In the genomic region with DNA sequence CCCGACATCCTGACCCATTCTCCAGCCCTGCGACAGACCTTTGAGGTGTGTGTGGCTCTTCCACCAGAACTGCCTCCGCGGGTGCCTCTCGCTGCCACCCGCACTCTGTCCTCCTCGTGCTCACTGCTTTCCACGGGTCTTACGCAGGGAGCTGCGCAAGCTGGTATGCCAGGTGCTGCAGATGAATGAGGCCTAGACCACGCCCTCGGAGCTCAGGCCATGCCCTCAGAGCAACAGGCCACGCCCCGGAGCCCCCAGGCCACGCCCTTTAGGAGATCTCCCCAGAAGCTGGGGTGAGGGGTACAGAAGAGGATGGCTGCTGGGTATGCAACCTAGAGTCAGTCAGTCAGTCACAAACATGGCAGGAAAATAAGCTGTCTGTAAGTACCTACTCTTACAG, we compare ENCODE assay signal across 1 cellular context.
TF ChIP-seq lines count a peak whose summit lies in the region.

No MANE protein-coding gene starts in this region.

TF ChIP-seq in GM23338, 12 proteins besides CTCF, POLR2A, EP300 and RAD21 (continued from another document):
- TF ChIP-seq, protein P1, sequence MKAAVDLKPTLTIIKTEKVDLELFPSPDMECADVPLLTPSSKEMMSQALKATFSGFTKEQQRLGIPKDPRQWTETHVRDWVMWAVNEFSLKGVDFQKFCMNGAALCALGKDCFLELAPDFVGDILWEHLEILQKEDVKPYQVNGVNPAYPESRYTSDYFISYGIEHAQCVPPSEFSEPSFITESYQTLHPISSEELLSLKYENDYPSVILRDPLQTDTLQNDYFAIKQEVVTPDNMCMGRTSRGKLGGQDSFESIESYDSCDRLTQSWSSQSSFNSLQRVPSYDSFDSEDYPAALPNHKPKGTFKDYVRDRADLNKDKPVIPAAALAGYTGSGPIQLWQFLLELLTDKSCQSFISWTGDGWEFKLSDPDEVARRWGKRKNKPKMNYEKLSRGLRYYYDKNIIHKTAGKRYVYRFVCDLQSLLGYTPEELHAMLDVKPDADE (IDR thresholded peaks at IDR 0.05) = no peak
- TF ChIP-seq CREB1 (CRISPR knock-in tag; IDR thresholded peaks at IDR 0.05; ENCODE audit: low read depth) (no peak), ZNF114 (CRISPR knock-in tag; IDR thresholded peaks at IDR 0.05) (no peak), EZH2 (IDR thresholded peaks at IDR 0.05; ENCODE audit: low read depth, unreplicated experiment) (no peak), ZNF331 (CRISPR knock-in tag; IDR thresholded peaks at IDR 0.05; ENCODE audit: low read depth) (no peak), POLR2AphosphoS5 (IDR thresholded peaks at IDR 0.05; ENCODE audit: low read depth) (no peak), EZH2phosphoT487 (IDR thresholded peaks at IDR 0.05; ENCODE audit: unreplicated experiment) (no peak)
- TF ChIP-seq, protein P2, sequence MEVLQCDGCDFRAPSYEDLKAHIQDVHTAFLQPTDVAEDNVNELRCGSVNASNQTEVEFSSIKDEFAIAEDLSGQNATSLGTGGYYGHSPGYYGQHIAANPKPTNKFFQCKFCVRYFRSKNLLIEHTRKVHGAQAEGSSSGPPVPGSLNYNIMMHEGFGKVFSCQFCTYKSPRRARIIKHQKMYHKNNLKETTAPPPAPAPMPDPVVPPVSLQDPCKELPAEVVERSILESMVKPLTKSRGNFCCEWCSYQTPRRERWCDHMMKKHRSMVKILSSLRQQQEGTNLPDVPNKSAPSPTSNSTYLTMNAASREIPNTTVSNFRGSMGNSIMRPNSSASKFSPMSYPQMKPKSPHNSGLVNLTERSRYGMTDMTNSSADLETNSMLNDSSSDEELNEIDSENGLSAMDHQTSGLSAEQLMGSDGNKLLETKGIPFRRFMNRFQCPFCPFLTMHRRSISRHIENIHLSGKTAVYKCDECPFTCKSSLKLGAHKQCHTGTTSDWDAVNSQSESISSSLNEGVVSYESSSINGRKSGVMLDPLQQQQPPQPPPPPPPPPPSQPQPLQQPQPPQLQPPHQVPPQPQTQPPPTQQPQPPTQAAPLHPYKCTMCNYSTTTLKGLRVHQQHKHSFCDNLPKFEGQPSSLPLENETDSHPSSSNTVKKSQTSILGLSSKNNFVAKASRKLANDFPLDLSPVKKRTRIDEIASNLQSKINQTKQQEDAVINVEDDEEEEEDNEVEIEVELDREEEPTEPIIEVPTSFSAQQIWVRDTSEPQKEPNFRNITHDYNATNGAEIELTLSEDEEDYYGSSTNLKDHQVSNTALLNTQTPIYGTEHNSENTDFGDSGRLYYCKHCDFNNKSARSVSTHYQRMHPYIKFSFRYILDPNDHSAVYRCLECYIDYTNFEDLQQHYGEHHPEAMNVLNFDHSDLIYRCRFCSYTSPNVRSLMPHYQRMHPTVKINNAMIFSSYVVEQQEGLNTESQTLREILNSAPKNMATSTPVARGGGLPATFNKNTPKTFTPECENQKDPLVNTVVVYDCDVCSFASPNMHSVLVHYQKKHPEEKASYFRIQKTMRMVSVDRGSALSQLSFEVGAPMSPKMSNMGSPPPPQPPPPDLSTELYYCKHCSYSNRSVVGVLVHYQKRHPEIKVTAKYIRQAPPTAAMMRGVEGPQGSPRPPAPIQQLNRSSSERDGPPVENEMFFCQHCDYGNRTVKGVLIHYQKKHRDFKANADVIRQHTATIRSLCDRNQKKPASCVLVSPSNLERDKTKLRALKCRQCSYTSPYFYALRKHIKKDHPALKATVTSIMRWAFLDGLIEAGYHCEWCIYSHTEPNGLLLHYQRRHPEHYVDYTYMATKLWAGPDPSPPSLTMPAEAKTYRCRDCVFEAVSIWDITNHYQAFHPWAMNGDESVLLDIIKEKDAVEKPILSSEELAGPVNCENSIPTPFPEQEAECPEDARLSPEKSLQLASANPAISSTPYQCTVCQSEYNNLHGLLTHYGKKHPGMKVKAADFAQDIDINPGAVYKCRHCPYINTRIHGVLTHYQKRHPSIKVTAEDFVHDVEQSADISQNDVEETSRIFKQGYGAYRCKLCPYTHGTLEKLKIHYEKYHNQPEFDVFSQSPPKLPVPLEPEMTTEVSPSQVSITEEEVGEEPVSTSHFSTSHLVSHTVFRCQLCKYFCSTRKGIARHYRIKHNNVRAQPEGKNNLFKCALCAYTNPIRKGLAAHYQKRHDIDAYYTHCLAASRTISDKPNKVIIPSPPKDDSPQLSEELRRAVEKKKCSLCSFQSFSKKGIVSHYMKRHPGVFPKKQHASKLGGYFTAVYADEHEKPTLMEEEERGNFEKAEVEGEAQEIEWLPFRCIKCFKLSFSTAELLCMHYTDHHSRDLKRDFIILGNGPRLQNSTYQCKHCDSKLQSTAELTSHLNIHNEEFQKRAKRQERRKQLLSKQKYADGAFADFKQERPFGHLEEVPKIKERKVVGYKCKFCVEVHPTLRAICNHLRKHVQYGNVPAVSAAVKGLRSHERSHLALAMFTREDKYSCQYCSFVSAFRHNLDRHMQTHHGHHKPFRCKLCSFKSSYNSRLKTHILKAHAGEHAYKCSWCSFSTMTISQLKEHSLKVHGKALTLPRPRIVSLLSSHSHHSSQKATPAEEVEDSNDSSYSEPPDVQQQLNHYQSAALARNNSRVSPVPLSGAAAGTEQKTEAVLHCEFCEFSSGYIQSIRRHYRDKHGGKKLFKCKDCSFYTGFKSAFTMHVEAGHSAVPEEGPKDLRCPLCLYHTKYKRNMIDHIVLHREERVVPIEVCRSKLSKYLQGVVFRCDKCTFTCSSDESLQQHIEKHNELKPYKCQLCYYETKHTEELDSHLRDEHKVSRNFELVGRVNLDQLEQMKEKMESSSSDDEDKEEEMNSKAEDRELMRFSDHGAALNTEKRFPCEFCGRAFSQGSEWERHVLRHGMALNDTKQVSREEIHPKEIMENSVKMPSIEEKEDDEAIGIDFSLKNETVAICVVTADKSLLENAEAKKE (CRISPR knock-in tag; IDR thresholded peaks at IDR 0.05) = no peak
